ENCODE assay signal across 8 cellular contexts in the genomic region with DNA sequence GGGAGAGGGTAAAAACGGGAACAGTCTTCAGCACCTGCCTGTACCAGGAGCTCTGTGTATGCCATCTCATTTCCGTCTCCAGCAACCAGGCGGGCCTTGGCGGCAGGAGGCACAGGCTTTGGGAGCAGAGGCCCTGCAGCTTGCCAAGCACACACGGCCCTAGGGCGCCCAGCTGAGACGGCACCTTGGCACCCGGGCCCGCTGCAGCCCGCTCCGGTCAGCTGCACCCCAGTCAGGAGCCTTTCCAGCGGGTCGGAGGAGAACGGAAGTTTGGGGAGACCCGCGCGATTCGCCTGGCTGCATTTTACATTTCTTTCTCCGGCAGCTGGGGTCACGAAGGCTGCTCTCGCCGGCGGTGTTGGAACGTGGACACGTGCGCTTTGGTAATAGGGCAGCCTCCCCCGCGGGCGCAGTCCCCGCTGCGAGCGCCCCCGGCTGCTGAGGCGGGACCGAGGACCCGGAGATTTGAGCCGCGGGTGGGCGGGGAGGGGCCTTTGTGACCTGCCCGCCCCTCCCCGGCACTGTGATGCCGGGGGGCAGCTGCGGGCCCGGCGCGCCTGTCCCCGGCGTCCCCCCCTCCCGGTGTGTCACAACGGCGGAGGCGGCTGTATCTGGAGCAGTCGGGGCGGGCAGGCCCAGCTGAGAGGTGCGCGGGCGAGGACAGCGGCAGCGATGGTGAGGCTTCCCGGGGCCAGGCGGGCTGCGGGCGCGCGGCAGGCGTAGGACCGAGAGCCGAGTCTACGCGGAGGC. TPM values are rescaled to one million over a fixed set of nuclear protein-coding genes. Genes with fewer than 3 reads are reported as not detected.
DNase-seq lines count a peak whose midpoint lies in the region; ATAC-seq, FAIRE-seq and TF ChIP-seq lines count a peak whose summit lies in the region.

A gene (plus strand): TSS at position 616 of the 750 bp plus-strand sequence. CDS start 57 bp downstream, at position 673.

- peak within 1 kb of the TSS; percentile 59 for H3K4me3 Mint-ChIP-seq in activated B cell treated with CpG ODN at 0.5 μM for 24 hours
- H3K4me3 Mint-ChIP-seq in stimulated activated naive B cell treated with anti-CD40 and anti-IgM and Interleukin-4, amounts not matched to agents 10 μg/mL and 1 μg/mL and 100 μg/mL, for 72 hours = peak within 1 kb of the TSS; percentile 80

- intact Hi-C loops in activated B cell treated with CpG ODN at 0.5 μM for 24 hours (cut with micrococcal nuclease) = no loop called here

- CTCF ChIA-PET in activated B cell treated with CpG ODN at 0.5 μM for 24 hours (lab: Charles Lee) = no interaction called here

- no peak for FAIRE-seq in GM12892 (lab: Jason Lieb, UNC)

- peaks cover 25% of the 10 kb centered on the region for H3K4me1 ChIP-seq in effector memory CD4-positive, alpha-beta T cell (ENCODE audit: control insufficient read depth, insufficient read depth, low read length, poor library complexity, severe bottlenecking)
- H3K4me1 ChIP-seq in lung (ENCODE audit: control insufficient read depth in 2 of 2, insufficient read depth in 2 of 2, low read length in 2 of 2) = peaks cover 3 to 16% of the 10 kb centered on the region in 2 donors

- H3K27ac Mint-ChIP-seq in activated B cell treated with CpG ODN at 0.5 μM for 24 hours = no peak within 1 kb of the TSS
- peak within 1 kb of the TSS; percentile 81 for H3K27ac Mint-ChIP-seq in stimulated activated naive B cell treated with anti-CD40 and anti-IgM and Interleukin-4, amounts not matched to agents 10 μg/mL and 1 μg/mL and 100 μg/mL, for 72 hours

- peaks cover 33% of the 10 kb centered on the region for H3K4me1 Mint-ChIP-seq in activated B cell treated with CpG ODN at 0.5 μM for 24 hours
- peaks cover 35 to 63% of the 10 kb centered on the region in 2 donors for H3K4me1 Mint-ChIP-seq in stimulated activated naive B cell treated with anti-CD40 and anti-IgM and Interleukin-4, amounts not matched to agents 10 μg/mL and 1 μg/mL and 100 μg/mL, for 72 hours

- POLR2A ChIA-PET in activated B cell treated with CpG ODN at 0.5 μM for 24 hours (lab: Charles Lee) = interaction anchor here (0.6 to 1.0 kb wide), 5 partner anchors 8 to 312 kb away, joined by 4 to 6 read pairs (median 4); a partner anchor contains a TSS

- H3K4me3 ChIP-seq in effector memory CD4-positive, alpha-beta T cell (ENCODE audit: insufficient read depth, low read depth, low read length, poor library complexity, severe bottlenecking) = peak within 1 kb of the TSS; percentile 42
- peak within 1 kb of the TSS; percentile 17 for H3K4me3 ChIP-seq in lung

- 1% methylated on average over 44 to 70 of the region's 70 CpGs for WGBS in lung, 2 donors

- H3K36me3 ChIP-seq in effector memory CD4-positive, alpha-beta T cell (ENCODE audit: control insufficient read depth, insufficient read depth, low read length) = no peaks in the 10 kb centered on the region
- no peaks in the 10 kb centered on the region for H3K36me3 ChIP-seq in lung (ENCODE audit: control insufficient read depth in 2 of 2, insufficient read depth in 2 of 2, low read length in 2 of 2)

- TF ChIP-seq CTCF in activated B cell treated with CpG ODN at 0.5 μM for 24 hours (IDR thresholded peaks at IDR 0.05) (no peak), lung (IDR thresholded peaks at IDR 0.05; ENCODE audit: control extremely low read depth, extremely low read depth) (no peak)

- no peak; the same call in 1 of the 2 replicates for TF ChIP-seq POLR2A in GM12892 (IDR thresholded peaks at IDR 0.05; ENCODE audit: low read depth, low read length)

- peaks cover 11% of the 10 kb centered on the region for H3K9me3 Mint-ChIP-seq in activated B cell treated with CpG ODN at 0.5 μM for 24 hours
- H3K9me3 Mint-ChIP-seq in stimulated activated naive B cell treated with anti-CD40 and anti-IgM and Interleukin-4, amounts not matched to agents 10 μg/mL and 1 μg/mL and 100 μg/mL, for 72 hours = peaks cover 11 to 13% of the 10 kb centered on the region in 2 donors

- in situ Hi-C loops in KBM-7 (cut with MboI; ENCODE audit: low pct_unique_long_range_greater_than_20kb, low sequenced_read_pairs) = no loop called here

- H3K27me3 Mint-ChIP-seq in activated B cell treated with CpG ODN at 0.5 μM for 24 hours = peaks cover 18% of the 10 kb centered on the region
- H3K27me3 Mint-ChIP-seq in stimulated activated naive B cell treated with anti-CD40 and anti-IgM and Interleukin-4, amounts not matched to agents 10 μg/mL and 1 μg/mL and 100 μg/mL, for 72 hours = peaks cover 19 to 34% of the 10 kb centered on the region in 2 donors

- H3K9me3 ChIP-seq in effector memory CD4-positive, alpha-beta T cell (ENCODE audit: control insufficient read depth, low read length) = no peaks in the 10 kb centered on the region
- H3K9me3 ChIP-seq in lung (ENCODE audit: control insufficient read depth in 2 of 2, insufficient read depth in 1 of 2, low read length in 1 of 2) = peaks cover 0 to 3% of the 10 kb centered on the region in 2 donors

- H3K27me3 ChIP-seq in effector memory CD4-positive, alpha-beta T cell (replicated peaks; ENCODE audit: control insufficient read depth, insufficient read depth, low read length, poor library complexity, severe bottlenecking) = peaks cover 11% of the 10 kb centered on the region
- no peaks in the 10 kb centered on the region for H3K27me3 ChIP-seq in lung (ENCODE audit: control insufficient read depth, insufficient read depth)

- H3K27ac ChIP-seq in effector memory CD4-positive, alpha-beta T cell (ENCODE audit: insufficient read depth, low read length, poor library complexity, severe bottlenecking) = no peak within 1 kb of the TSS
- H3K27ac ChIP-seq in lung (ENCODE audit: low read depth in 1 of 2, low read length in 1 of 2) = peak within 1 kb of the TSS in 1 of 2 donors; percentile 92

- peaks cover 3% of the 10 kb centered on the region for H3K36me3 Mint-ChIP-seq in activated B cell treated with CpG ODN at 0.5 μM for 24 hours (ENCODE audit: low read depth)
- peaks cover 16 to 29% of the 10 kb centered on the region in 2 donors for H3K36me3 Mint-ChIP-seq in stimulated activated naive B cell treated with anti-CD40 and anti-IgM and Interleukin-4, amounts not matched to agents 10 μg/mL and 1 μg/mL and 100 μg/mL, for 72 hours

- ATAC-seq in activated B cell treated with CpG ODN at 0.5 μM for 24 hours (ENCODE audit: low read depth) (peak; percentile 55), lung (ENCODE audit: insufficient read depth, low FRiP score) (peak; percentile 30)
- peak; percentile 53 to 60 for ATAC-seq in stimulated activated naive B cell treated with anti-CD40 and anti-IgM and Interleukin-4, amounts not matched to agents 10 μg/mL and 1 μg/mL and 100 μg/mL, for 72 hours (replicated peaks)

- DNase-seq in GM12892 (ENCODE audit: insufficient read length) (peak; percentile 39), KBM-7 (peak; percentile 67), activated B cell treated with CpG ODN at 0.5 μM for 24 hours (no peak), lung (ENCODE audit: low spot score) (no peak), NCI-H2029 treated with DMSO at 0.1 percent for 48 hours (lab: John Stamatoyannopoulos, UW) (no peak), NK-92 (lab: John Stamatoyannopoulos, UW; ENCODE audit: unreplicated experiment) (no peak)
- DNase-seq in effector memory CD4-positive, alpha-beta T cell = no peak
- no peak for DNase-seq in stimulated activated naive B cell treated with anti-CD40 and anti-IgM and Interleukin-4, amounts not matched to agents 10 μg/mL and 1 μg/mL and 100 μg/mL, for 72 hours

RNA-seq across cellular contexts. Expression of the gene that starts here (rescaled TPM):
- polyA plus RNA-seq in GM12892 (2012; ENCODE audit: missing spikeins) = 5.1 TPM
- total RNA-seq in activated B cell treated with CpG ODN at 0.5 μM for 24 hours (1.7 and 2.4 TPM in 2 replicates), lung (1 to 10 TPM in 1 of 2 donors, under 1 TPM in 1; 0.17 to 2.1 TPM)
- polyA plus RNA-seq in lung = 1 to 10 TPM; 1.4 to 1.6 TPM

Comparison
In these comparisons a context has a peak if more than half of its experiments do, and no peak if none do; other contexts are left out.
1. DNase-seq: peak in GM12892 (single experiment) and KBM-7 (single experiment); none in activated B cell treated with CpG ODN at 0.5 μM for 24 hours (single experiment), effector memory CD4-positive, alpha-beta T cell (0 of 3), lung (single experiment), stimulated activated naive B cell treated with anti-CD40 and anti-IgM and Interleukin-4, amounts not matched to agents 10 μg/mL and 1 μg/mL and 100 μg/mL, for 72 hours (single experiment), NCI-H2029 treated with DMSO at 0.1 percent for 48 hours (single experiment) and NK-92 (single experiment).
2. Peak in every context shown above with its lines, with median percentiles within 50 percentile points of each other: ATAC-seq.